8 cellular contexts compared by ENCODE assay signal in the genomic region with DNA sequence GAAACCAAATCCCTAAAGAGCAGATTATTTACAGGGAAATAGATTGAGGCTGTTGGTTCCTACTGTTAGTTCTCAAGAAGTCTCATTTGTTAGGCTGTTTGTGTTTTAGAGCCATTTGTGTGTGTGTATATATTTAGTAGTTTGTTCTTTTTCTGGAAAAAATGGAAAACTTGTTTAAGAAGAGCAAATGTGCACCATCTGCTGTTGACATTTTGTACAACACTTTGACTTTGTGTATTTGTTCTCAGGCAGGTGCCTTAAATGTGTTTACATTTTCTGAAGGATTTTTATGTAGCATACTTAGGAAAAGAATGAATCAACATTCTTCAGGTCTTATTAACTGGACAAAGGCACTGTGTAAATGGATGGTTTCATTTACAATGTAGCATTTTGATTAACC.
A peak's percentile ranks its signal among the peaks of the same experiment; 100 is the strongest.
DNase-seq lines count a peak whose midpoint lies in the region; FAIRE-seq and TF ChIP-seq lines count a peak whose summit lies in the region.
"Not testable (repeated sequence)": the region's sequence is repeated elsewhere in the genome, so short reads cannot be mapped to it uniquely, and the experiment has no call there.

No MANE protein-coding gene starts in this region.

- not testable (repeated sequence) for H3K79me1 ChIP-seq in mesendoderm (ENCODE audit: low read length)

- not testable (repeated sequence) for H3K4ac ChIP-seq in mesendoderm (ENCODE audit: low read depth, low read length)

- DNase-seq in H54 (ENCODE audit: insufficient read length, low spot score); epithelial cell of proximal tubule (ENCODE audit: low read depth); kidney; tibial artery: not testable (repeated sequence)
- DNase-seq in NB4 (ENCODE audit: low read depth): peak; percentile 0
- DNase-seq in mesendoderm: peak; percentile 13

- not testable (repeated sequence) for H2BK120ac ChIP-seq in mesendoderm (ENCODE audit: low read depth, low read length)

- not testable (repeated sequence) for H2AK5ac ChIP-seq in mesendoderm (ENCODE audit: low read length)

- H3K79me2 ChIP-seq in mesendoderm (ENCODE audit: control insufficient read depth, insufficient read depth, low read length): not testable (repeated sequence)

- H3K27ac ChIP-seq in C4-2B; VCaP; kidney (ENCODE audit: low read depth in 2 of 2, low read length in 2 of 2); mesendoderm (ENCODE audit: low read depth, low read length); tibial artery: not testable (repeated sequence)

- not testable (repeated sequence) for H2BK15ac ChIP-seq in mesendoderm (replicated peaks; ENCODE audit: low read depth)

- peak; percentile 45 for FAIRE-seq in H54 (lab: Jason Lieb, UNC)
- peak; percentile 89 for FAIRE-seq in kidney (lab: Jason Lieb, UNC)

- H2BK5ac ChIP-seq in mesendoderm (ENCODE audit: low read length): not testable (repeated sequence)

- TF ChIP-seq POLR2A in H54 (IDR thresholded peaks at IDR 0.05; ENCODE audit: low read depth, low read length); NB4 (IDR thresholded peaks at IDR 0.05; ENCODE audit: extremely low read depth, insufficient read length): not testable (repeated sequence)

- H3K27me3 ChIP-seq in mesendoderm (ENCODE audit: insufficient read depth, low read length, poor library complexity); tibial artery: not testable (repeated sequence)

- TF ChIP-seq CTCF in C4-2B (conservative IDR thresholded peaks at IDR 0.05): peak; percentile 50
- TF ChIP-seq CTCF in NB4 (IDR thresholded peaks at IDR 0.05; ENCODE audit: low read depth, low read length): not testable (repeated sequence)
- peak; percentile 64 for TF ChIP-seq CTCF in VCaP (conservative IDR thresholded peaks at IDR 0.05)
- peak; percentile 37 for TF ChIP-seq CTCF in epithelial cell of proximal tubule (conservative IDR thresholded peaks at IDR 0.05; ENCODE audit: low read depth, low read length)
- TF ChIP-seq CTCF in kidney (IDR thresholded peaks at IDR 0.05; ENCODE audit: borderline replicate concordance, extremely low read depth, insufficient read depth): peak; percentile 13
- peak; percentile 38 to 60 for TF ChIP-seq CTCF in tibial artery (IDR thresholded peaks at IDR 0.05)

- intact Hi-C loops in kidney (cut with DNase I); tibial artery (cut with DNase I; ENCODE audit: low total_unique reads): not testable (repeated sequence)

- H3K9ac ChIP-seq in kidney (ENCODE audit: low read length in 2 of 2); mesendoderm (ENCODE audit: low read length): not testable (repeated sequence)

- not testable (repeated sequence) for H4K5ac ChIP-seq in mesendoderm (ENCODE audit: low read length)

- H3K4me3 ChIP-seq in NB4 (ENCODE audit: low read depth, low read length); epithelial cell of proximal tubule (ENCODE audit: low read depth, low read length); kidney (ENCODE audit: low read length in 2 of 2); mesendoderm (ENCODE audit: low read length); tibial artery: not testable (repeated sequence)

- not testable (repeated sequence) for H3K4me1 ChIP-seq in kidney (ENCODE audit: control insufficient read depth in 1 of 2, insufficient read depth in 1 of 2, low read depth in 1 of 2, low read length in 2 of 2); mesendoderm (ENCODE audit: control insufficient read depth, low read depth, low read length); tibial artery

- H4K8ac ChIP-seq in mesendoderm (ENCODE audit: low read depth, low read length): not testable (repeated sequence)

- H3K4me2 ChIP-seq in mesendoderm (ENCODE audit: low read length): not testable (repeated sequence)

- not testable (repeated sequence) for H3K23ac ChIP-seq in mesendoderm (ENCODE audit: low read length)

- not testable (repeated sequence) for H3K18ac ChIP-seq in mesendoderm (ENCODE audit: low read length)

- not testable (repeated sequence) for H3K9me3 ChIP-seq in kidney (ENCODE audit: control insufficient read depth in 1 of 2, low read length in 2 of 2); tibial artery

- not testable (repeated sequence) for H3K36me3 ChIP-seq in kidney (ENCODE audit: control insufficient read depth in 1 of 2, insufficient read depth in 2 of 2, low read length in 2 of 2); mesendoderm (ENCODE audit: control insufficient read depth, insufficient read depth, low read length); tibial artery

- H3K56ac ChIP-seq in mesendoderm (ENCODE audit: low read length): not testable (repeated sequence)
